19 cellular contexts compared by ENCODE assay signal in the genomic region with DNA sequence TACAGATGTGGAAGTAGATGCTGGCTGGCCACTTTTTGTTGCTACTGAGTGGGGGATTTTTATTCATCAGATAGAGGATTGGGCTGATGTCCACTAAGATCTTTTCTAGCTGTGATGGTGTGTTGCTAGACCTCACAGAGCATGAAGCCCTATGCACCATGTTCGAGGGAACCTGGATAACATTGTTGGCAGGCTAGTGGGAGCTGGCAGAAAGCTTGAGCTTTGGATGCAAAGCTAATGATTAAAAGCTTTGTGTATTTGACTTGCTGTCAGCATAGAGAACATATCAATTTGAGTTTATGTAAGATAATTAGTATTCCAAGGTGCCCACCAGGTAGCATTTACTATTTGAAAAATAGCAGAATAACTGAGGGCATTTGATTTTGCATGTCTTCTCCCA. TPM values are rescaled to one million over a fixed set of nuclear protein-coding genes. Genes with fewer than 3 reads are reported as not detected.
DNase-seq lines count a peak whose midpoint lies in the region; ATAC-seq and TF ChIP-seq lines count a peak whose summit lies in the region.
"Had no signal": no experiment of that assay in that cellular context is flagged by ENCODE, and none has a peak within 500 bp of the region (broad histone marks: within the 10 kb centered on the region; RNA-seq: fewer than 3 reads in every experiment).

No MANE protein-coding gene starts in this region.

- no peak overlapping the region for H3K4me3 Mint-ChIP-seq in T-helper 1 cell treated with Interleukin-12 subunit alpha and Interleukin-12 subunit beta and Interleukin-4 antibody, amounts not matched to agents 30 μg/mL and 1 μg/mL, for 36 hours
- no peak overlapping the region for H3K4me3 Mint-ChIP-seq in GM23338
- no peak overlapping the region for H3K4me3 Mint-ChIP-seq in activated T-helper 1 cell treated with anti-CD3 and anti-CD28 coated beads, Interleukin-12 subunit alpha, Interleukin-12 subunit beta, Interleukin-2, Interleukin-4 antibody, amounts not matched to agents 30 ng/mL and 10 ng/mL and 1 ng/mL, durations not matched to agents 14 hours and 24 hours and 36 hours
- H3K4me3 Mint-ChIP-seq in natural killer cell treated with Interleukin-12 subunit alpha and Interleukin-12 subunit beta and Interleukin-15 and Interleukin-18, amount 100 ng/mL, for 72 hours: no peak overlapping the region
- H3K4me3 Mint-ChIP-seq: activated naive CD8-positive, alpha-beta T cell; type B pancreatic cell had no signal

- H3F3A ChIP-seq in GM23338 (replicated peaks; ENCODE audit: low read depth): no peaks in the 10 kb centered on the region

- H3K36me3 ChIP-seq in GM23338 (ENCODE audit: insufficient read depth) (peaks cover 13% of the 10 kb centered on the region; the same call in 1 of the 2 replicates), body of pancreas (replicated peaks in 1 of 2; ENCODE audit: insufficient read depth in 1 of 2, low read depth in 2 of 2) (no peaks in the 10 kb centered on the region), ovary (no peaks in the 10 kb centered on the region)
- H3K36me3 ChIP-seq: brain microvascular endothelial cell, esophagus squamous epithelium had no signal

- H3K9me3 ChIP-seq in body of pancreas: no peaks in the 10 kb centered on the region
- H3K9me3 ChIP-seq in ovary: no peaks in the 10 kb centered on the region
- H3K9me3 ChIP-seq: esophagus squamous epithelium had no signal

- no peak for ATAC-seq in GM23338
- ATAC-seq in natural killer cell treated with Interleukin-12 subunit alpha and Interleukin-12 subunit beta and Interleukin-15 and Interleukin-18, amount 100 ng/mL, for 72 hours: no peak
- ATAC-seq in body of pancreas: no peak
- ATAC-seq in GM18873 (IDR thresholded peaks at IDR 0.05; ENCODE audit: low FRiP score, unreplicated experiment): no peak
- ATAC-seq: K562 had no signal

- H3K4me1 Mint-ChIP-seq in T-helper 1 cell treated with Interleukin-12 subunit alpha and Interleukin-12 subunit beta and Interleukin-4 antibody, amounts not matched to agents 30 μg/mL and 1 μg/mL, for 36 hours (ENCODE audit: low read depth): peaks cover 40% of the 10 kb centered on the region
- H3K4me1 Mint-ChIP-seq in GM23338: peaks cover 52% of the 10 kb centered on the region
- H3K4me1 Mint-ChIP-seq in activated T-helper 1 cell treated with anti-CD3 and anti-CD28 coated beads, Interleukin-12 subunit alpha, Interleukin-12 subunit beta, Interleukin-2, Interleukin-4 antibody, amounts not matched to agents 30 ng/mL and 10 ng/mL and 1 ng/mL, durations not matched to agents 14 hours and 24 hours and 36 hours (ENCODE audit: low read depth): peaks cover 46% of the 10 kb centered on the region
- peaks cover 41 to 55% of the 10 kb centered on the region in 2 donors for H3K4me1 Mint-ChIP-seq in natural killer cell treated with Interleukin-12 subunit alpha and Interleukin-12 subunit beta and Interleukin-15 and Interleukin-18, amount 100 ng/mL, for 72 hours (ENCODE audit: low read depth in 2 of 2)

- DNase-seq in T-helper 1 cell: no peak
- no peak for DNase-seq in GM23338 (ENCODE audit: low spot score)
- DNase-seq in activated T-helper 1 cell treated with anti-CD3 and anti-CD28 coated beads, Interleukin-12 subunit alpha, Interleukin-12 subunit beta, Interleukin-2, Interleukin-4 antibody, amounts not matched to agents 30 ng/mL and 10 ng/mL and 1 ng/mL, durations not matched to agents 14 hours and 24 hours and 36 hours (ENCODE audit: low spot score): no peak
- no peak for DNase-seq in natural killer cell treated with Interleukin-12 subunit alpha and Interleukin-12 subunit beta and Interleukin-15 and Interleukin-18, amount 100 ng/mL, for 72 hours (ENCODE audit: low spot score)
- no peak for DNase-seq in body of pancreas
- DNase-seq in ovary: no peak
- DNase-seq: brain microvascular endothelial cell; esophagus squamous epithelium; hippocampal formation; NCI-H1417; NCI-H748 treated with DMSO at 0.1 percent for 48 hours; stimulated activated CD4-positive, alpha-beta T cell treated with anti-CD3 and anti-CD28 coated beads, Interleukin-4, amount 100 ng/mL, for 4 hours had no signal

- 7 to 15% methylated on average over 1 of the region's 1 CpG for WGBS in body of pancreas, 2 donors
- WGBS in ovary, 3 donors: 82 to 87% (median 85%) methylated on average over 1 of the region's 1 CpG

- TF ChIP-seq CTCF in GM23338 (conservative IDR thresholded peaks at IDR 0.05; ENCODE audit: low read depth in 2 of 2) (no peak), body of pancreas (IDR thresholded peaks at IDR 0.05) (no peak), ovary (IDR thresholded peaks at IDR 0.05) (no peak)

- H3K79me2 ChIP-seq in GM23338 (replicated peaks; ENCODE audit: insufficient read depth): peaks cover 19% of the 10 kb centered on the region

- H2AFZ ChIP-seq in GM23338: no peak overlapping the region

- H3K27me3 Mint-ChIP-seq in T-helper 1 cell treated with Interleukin-12 subunit alpha and Interleukin-12 subunit beta and Interleukin-4 antibody, amounts not matched to agents 30 μg/mL and 1 μg/mL, for 36 hours (ENCODE audit: low read depth): no peaks in the 10 kb centered on the region
- H3K27me3 Mint-ChIP-seq in GM23338 (ENCODE audit: insufficient read depth, low read depth, poor library complexity): peaks cover 5% of the 10 kb centered on the region
- H3K27me3 Mint-ChIP-seq in activated T-helper 1 cell treated with anti-CD3 and anti-CD28 coated beads, Interleukin-12 subunit alpha, Interleukin-12 subunit beta, Interleukin-2, Interleukin-4 antibody, amounts not matched to agents 30 ng/mL and 10 ng/mL and 1 ng/mL, durations not matched to agents 14 hours and 24 hours and 36 hours (ENCODE audit: insufficient read depth): no peaks in the 10 kb centered on the region
- no peaks in the 10 kb centered on the region for H3K27me3 Mint-ChIP-seq in natural killer cell treated with Interleukin-12 subunit alpha and Interleukin-12 subunit beta and Interleukin-15 and Interleukin-18, amount 100 ng/mL, for 72 hours
- H3K27me3 Mint-ChIP-seq: activated naive CD8-positive, alpha-beta T cell; type B pancreatic cell had no signal

- intact Hi-C loops in activated T-helper 1 cell treated with anti-CD3 and anti-CD28 coated beads, Interleukin-12 subunit alpha, Interleukin-12 subunit beta, Interleukin-2, Interleukin-4 antibody, amounts not matched to agents 30 ng/mL and 10 ng/mL and 1 ng/mL, durations not matched to agents 14 hours and 24 hours and 36 hours (cut with micrococcal nuclease): loop anchor here (1.0 to 5.0 kb wide), 2 partner anchors 11 to 37 kb away; no protein-coding TSS in a partner anchor
- intact Hi-C loops in body of pancreas (cut with DNase I): no loop called here
- intact Hi-C loops in ovary (cut with DNase I): no loop called here

- no peaks in the 10 kb centered on the region for H3K9me2 ChIP-seq in GM23338 (ENCODE audit: insufficient read depth)

- H3K4me1 ChIP-seq in GM23338 (ENCODE audit: insufficient read depth): peaks cover 37% of the 10 kb centered on the region
- H3K4me1 ChIP-seq in body of pancreas: peaks cover 18% of the 10 kb centered on the region
- H3K4me1 ChIP-seq in ovary (ENCODE audit: insufficient read depth): no peaks in the 10 kb centered on the region

- no peak for TF ChIP-seq EP300 in ovary (IDR thresholded peaks at IDR 0.05)

- H3K27ac ChIP-seq in GM23338 (ENCODE audit: low read depth): 0 out of 2 replicates have a peak overlapping the region, but pooled peaks have one; percentile 8
- H3K27ac ChIP-seq in body of pancreas: peak overlapping the region in 1 of 4 donors; percentile 29
- no peak overlapping the region for H3K27ac ChIP-seq in ovary
- H3K27ac ChIP-seq: 22Rv1; BLaER1 treated with 17β-estradiol and CSF1 and Interleukin-3, amounts not matched to agents 10 nM and 100 nM; brain microvascular endothelial cell had no signal

- no peaks in the 10 kb centered on the region; the same call in none of the 2 replicates for H4K20me1 ChIP-seq in GM23338 (replicated peaks; ENCODE audit: insufficient read depth)

- peak overlapping the region; percentile 74 for H3K27ac Mint-ChIP-seq in T-helper 1 cell treated with Interleukin-12 subunit alpha and Interleukin-12 subunit beta and Interleukin-4 antibody, amounts not matched to agents 30 μg/mL and 1 μg/mL, for 36 hours
- H3K27ac Mint-ChIP-seq in GM23338: peak overlapping the region; percentile 53; the same call in 1 of the 2 replicates
- H3K27ac Mint-ChIP-seq in activated T-helper 1 cell treated with anti-CD3 and anti-CD28 coated beads, Interleukin-12 subunit alpha, Interleukin-12 subunit beta, Interleukin-2, Interleukin-4 antibody, amounts not matched to agents 30 ng/mL and 10 ng/mL and 1 ng/mL, durations not matched to agents 14 hours and 24 hours and 36 hours: peak overlapping the region; percentile 71
- H3K27ac Mint-ChIP-seq in natural killer cell treated with Interleukin-12 subunit alpha and Interleukin-12 subunit beta and Interleukin-15 and Interleukin-18, amount 100 ng/mL, for 72 hours: peak overlapping the region; percentile 33 to 42
- H3K27ac Mint-ChIP-seq: type B pancreatic cell had no signal

- no peak overlapping the region for H3K4me2 ChIP-seq in GM23338

- TF ChIP-seq POLR2A in body of pancreas (IDR thresholded peaks at IDR 0.05) (no peak), ovary (IDR thresholded peaks at IDR 0.05) (no peak)

- H3K4me3 ChIP-seq in GM23338 (no peak overlapping the region), body of pancreas (no peak overlapping the region), ovary (no peak overlapping the region)
- H3K4me3 ChIP-seq: BLaER1 treated with 17β-estradiol and CSF1 and Interleukin-3, amounts not matched to agents 10 nM and 100 nM; esophagus squamous epithelium; K562 had no signal

- no peaks in the 10 kb centered on the region for H3K27me3 ChIP-seq in GM23338 (ENCODE audit: insufficient read depth)
- no peaks in the 10 kb centered on the region for H3K27me3 ChIP-seq in body of pancreas
- no peaks in the 10 kb centered on the region for H3K27me3 ChIP-seq in ovary
- H3K27me3 ChIP-seq: BLaER1 treated with 17β-estradiol and CSF1 and Interleukin-3, amounts not matched to agents 10 nM and 100 nM; brain microvascular endothelial cell; esophagus squamous epithelium had no signal

- peaks cover 55% of the 10 kb centered on the region for H3K36me3 Mint-ChIP-seq in T-helper 1 cell treated with Interleukin-12 subunit alpha and Interleukin-12 subunit beta and Interleukin-4 antibody, amounts not matched to agents 30 μg/mL and 1 μg/mL, for 36 hours (ENCODE audit: low read depth)
- H3K36me3 Mint-ChIP-seq in GM23338 (ENCODE audit: low read depth): peaks cover 37% of the 10 kb centered on the region
- peaks cover 67% of the 10 kb centered on the region for H3K36me3 Mint-ChIP-seq in activated T-helper 1 cell treated with anti-CD3 and anti-CD28 coated beads, Interleukin-12 subunit alpha, Interleukin-12 subunit beta, Interleukin-2, Interleukin-4 antibody, amounts not matched to agents 30 ng/mL and 10 ng/mL and 1 ng/mL, durations not matched to agents 14 hours and 24 hours and 36 hours (ENCODE audit: low read depth)
- peaks cover 35% of the 10 kb centered on the region for H3K36me3 Mint-ChIP-seq in natural killer cell treated with Interleukin-12 subunit alpha and Interleukin-12 subunit beta and Interleukin-15 and Interleukin-18, amount 100 ng/mL, for 72 hours

- H3K9me3 Mint-ChIP-seq in T-helper 1 cell treated with Interleukin-12 subunit alpha and Interleukin-12 subunit beta and Interleukin-4 antibody, amounts not matched to agents 30 μg/mL and 1 μg/mL, for 36 hours: no peaks in the 10 kb centered on the region
- no peaks in the 10 kb centered on the region; the same call in 2 of the 3 replicates for H3K9me3 Mint-ChIP-seq in GM23338
- H3K9me3 Mint-ChIP-seq in activated T-helper 1 cell treated with anti-CD3 and anti-CD28 coated beads, Interleukin-12 subunit alpha, Interleukin-12 subunit beta, Interleukin-2, Interleukin-4 antibody, amounts not matched to agents 30 ng/mL and 10 ng/mL and 1 ng/mL, durations not matched to agents 14 hours and 24 hours and 36 hours: no peaks in the 10 kb centered on the region
- H3K9me3 Mint-ChIP-seq in natural killer cell treated with Interleukin-12 subunit alpha and Interleukin-12 subunit beta and Interleukin-15 and Interleukin-18, amount 100 ng/mL, for 72 hours: no peaks in the 10 kb centered on the region
- H3K9me3 Mint-ChIP-seq: type B pancreatic cell had no signal

RNA-seq across cellular contexts. Expression of a gene that starts 59.1 kb away (rescaled TPM):
- total RNA-seq in GM23338 (2014; rRNA removed; shearing (Covaris generic)): 51.6 and 65.1 TPM in 2 replicates
- polyA plus RNA-seq in GM23338 (2016; fragmentation: Nextera tagmentation; extraction: Ambion mirVana): 13.5 and 17.6 TPM in 2 replicates
- 147 and 148 TPM in 2 replicates for total RNA-seq in activated T-helper 1 cell treated with anti-CD3 and anti-CD28 coated beads, Interleukin-12 subunit alpha, Interleukin-12 subunit beta, Interleukin-2, Interleukin-4 antibody, amounts not matched to agents 30 ng/mL and 10 ng/mL and 1 ng/mL, durations not matched to agents 14 hours and 24 hours and 36 hours
- 100 to 1,000 TPM; 179 to 304 TPM for total RNA-seq in natural killer cell treated with Interleukin-12 subunit alpha and Interleukin-12 subunit beta and Interleukin-15 and Interleukin-18, amount 100 ng/mL, for 72 hours
- 10 to 100 TPM; 10.2 to 12.2 TPM for total RNA-seq in body of pancreas
- total RNA-seq in ovary: 10 to 100 TPM; 10.6 to 30.2 (median 28.1) TPM
- 10 to 100 TPM; 13.7 to 55.2 TPM for polyA plus RNA-seq in ovary
